In the genomic region with DNA sequence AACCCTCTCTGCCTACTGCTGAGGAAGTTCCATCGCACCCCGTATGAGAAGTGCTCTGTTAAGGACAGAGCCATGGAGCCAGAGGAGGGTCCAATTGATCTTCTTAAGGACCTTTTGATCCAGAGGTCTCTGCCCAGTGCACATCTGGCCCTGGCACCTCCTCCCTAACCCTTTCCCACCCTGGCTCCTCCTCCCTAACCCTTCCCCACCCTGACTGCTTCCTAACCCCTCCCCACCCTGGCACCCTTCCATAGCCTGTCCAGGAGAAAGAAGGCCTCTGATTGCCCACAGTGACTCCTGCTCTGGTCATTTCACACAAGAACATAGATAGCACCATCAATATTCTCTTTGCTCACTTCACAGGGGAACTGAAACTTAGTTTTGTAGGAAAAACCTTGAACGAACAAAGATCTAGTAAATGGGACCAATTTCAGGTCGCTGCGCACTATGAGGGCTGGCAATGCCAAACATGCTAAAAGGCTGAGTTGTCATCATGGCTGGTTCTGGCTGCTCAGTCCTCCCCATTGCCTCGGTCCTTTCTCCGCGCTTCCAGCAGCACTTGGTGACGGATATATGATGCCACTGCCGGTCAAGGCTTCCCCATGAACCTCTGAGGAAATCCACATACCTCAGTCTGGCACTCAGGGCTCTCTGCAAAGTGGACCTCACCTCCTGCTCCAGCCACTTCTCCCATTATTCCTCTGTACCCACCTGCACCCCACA, we compare ENCODE assay signal across 10 cellular contexts. TPM values are rescaled to one million over a fixed set of nuclear protein-coding genes. Genes with fewer than 3 reads are reported as not detected.
DNase-seq lines count a peak whose midpoint lies in the region; ATAC-seq and TF ChIP-seq lines count a peak whose summit lies in the region.
"Had no signal": no experiment of that assay in that cellular context is flagged by ENCODE, and none has a peak within 500 bp of the region (broad histone marks: within the 10 kb centered on the region; RNA-seq: fewer than 3 reads in every experiment).

No MANE protein-coding gene starts in this region.

- ATAC-seq in HG02798 (IDR thresholded peaks at IDR 0.05; ENCODE audit: poor library complexity, unreplicated experiment): peak; percentile 57
- ATAC-seq in thoracic aorta (ENCODE audit: insufficient number of reproducible peaks, low FRiP score, low read depth): no peak

- peaks cover 47% of the 10 kb centered on the region for H3K4me1 Mint-ChIP-seq in activated naive CD8-positive, alpha-beta T cell (ENCODE audit: low read depth)
- H3K4me1 Mint-ChIP-seq in activated naive CD8-positive, alpha-beta T cell treated with anti-CD3 and anti-CD28 coated beads for 36 hours: peaks cover 26% of the 10 kb centered on the region

- H3K27ac Mint-ChIP-seq in activated naive CD8-positive, alpha-beta T cell: peak overlapping the region; percentile 46
- no peak overlapping the region for H3K27ac Mint-ChIP-seq in activated naive CD8-positive, alpha-beta T cell treated with anti-CD3 and anti-CD28 coated beads for 36 hours

- no peaks in the 10 kb centered on the region for H3K27me3 Mint-ChIP-seq in activated naive CD8-positive, alpha-beta T cell
- H3K27me3 Mint-ChIP-seq in activated naive CD8-positive, alpha-beta T cell treated with anti-CD3 and anti-CD28 coated beads for 36 hours: no peaks in the 10 kb centered on the region

- peak overlapping the region; percentile 90 for H3K27ac ChIP-seq in thoracic aorta

- intact Hi-C loops in posterior cingulate gyrus (cut with DNase I): loop anchor here (2.0 to 5.0 kb wide), 4 partner anchors 102 to 264 kb away; a partner anchor contains a TSS

- H3K4me1 ChIP-seq in thoracic aorta (ENCODE audit: control insufficient read depth in 1 of 2, low read depth in 2 of 2): peaks cover 17 to 43% of the 10 kb centered on the region in 2 donors

- no peak for DNase-seq in activated naive CD8-positive, alpha-beta T cell treated with anti-CD3 and anti-CD28 coated beads for 36 hours
- DNase-seq in NOMO-1 treated with dmso at 0.1 percent for 144 hours (lab: John Stamatoyannopoulos, UW; ENCODE audit: unreplicated experiment): peak; percentile 38
- DNase-seq in thoracic aorta (ENCODE audit: low spot score): no peak
- no peak for DNase-seq in NCI-H187 treated with DMSO at 0.1 percent for 48 hours (lab: John Stamatoyannopoulos, UW)
- no peak for DNase-seq in posterior cingulate gyrus
- DNase-seq in hippocampal formation (lab: John Stamatoyannopoulos, UW): no peak
- DNase-seq: H7, retina had no signal

- no peak overlapping the region for H3K4me3 Mint-ChIP-seq in activated naive CD8-positive, alpha-beta T cell
- no peak overlapping the region for H3K4me3 Mint-ChIP-seq in activated naive CD8-positive, alpha-beta T cell treated with anti-CD3 and anti-CD28 coated beads for 36 hours

- no peaks in the 10 kb centered on the region for H3K36me3 ChIP-seq in thoracic aorta

- no peaks in the 10 kb centered on the region for H3K9me3 ChIP-seq in thoracic aorta

- no peak for TF ChIP-seq CTCF in thoracic aorta (IDR thresholded peaks at IDR 0.05)

- H3K9me3 Mint-ChIP-seq in activated naive CD8-positive, alpha-beta T cell (ENCODE audit: low read depth): peaks cover 4% of the 10 kb centered on the region
- peaks cover 10% of the 10 kb centered on the region for H3K9me3 Mint-ChIP-seq in activated naive CD8-positive, alpha-beta T cell treated with anti-CD3 and anti-CD28 coated beads for 36 hours

- no peaks in the 10 kb centered on the region for H3K36me3 Mint-ChIP-seq in activated naive CD8-positive, alpha-beta T cell
- H3K36me3 Mint-ChIP-seq in activated naive CD8-positive, alpha-beta T cell treated with anti-CD3 and anti-CD28 coated beads for 36 hours: peaks cover 10% of the 10 kb centered on the region

- H3K27me3 ChIP-seq in thoracic aorta (replicated peaks; ENCODE audit: insufficient read depth): no peaks in the 10 kb centered on the region

- H3K4me3 ChIP-seq in thoracic aorta: peak overlapping the region; percentile 19

RNA-seq across cellular contexts. Expression of a gene that starts 49.2 kb away (rescaled TPM):
- not detected for total RNA-seq in activated naive CD8-positive, alpha-beta T cell treated with anti-CD3 and anti-CD28 coated beads for 36 hours
- total RNA-seq in thoracic aorta: 100 to 1,000 TPM in 1 of 2 donors, 10 to 100 TPM in 1; 75.8 to 225 TPM

Comparison
In these comparisons a context has a peak if more than half of its experiments do, and no peak if none do; other contexts are left out.
1. RNA of a gene that starts 49.2 kb away (total RNA-seq): 75.8 to 225 TPM in thoracic aorta; not detected in activated naive CD8-positive, alpha-beta T cell treated with anti-CD3 and anti-CD28 coated beads for 36 hours; every median in the first group is over 10 times any median in the second.